Comparison of ENCODE assay signal across 18 cellular contexts in the genomic region with DNA sequence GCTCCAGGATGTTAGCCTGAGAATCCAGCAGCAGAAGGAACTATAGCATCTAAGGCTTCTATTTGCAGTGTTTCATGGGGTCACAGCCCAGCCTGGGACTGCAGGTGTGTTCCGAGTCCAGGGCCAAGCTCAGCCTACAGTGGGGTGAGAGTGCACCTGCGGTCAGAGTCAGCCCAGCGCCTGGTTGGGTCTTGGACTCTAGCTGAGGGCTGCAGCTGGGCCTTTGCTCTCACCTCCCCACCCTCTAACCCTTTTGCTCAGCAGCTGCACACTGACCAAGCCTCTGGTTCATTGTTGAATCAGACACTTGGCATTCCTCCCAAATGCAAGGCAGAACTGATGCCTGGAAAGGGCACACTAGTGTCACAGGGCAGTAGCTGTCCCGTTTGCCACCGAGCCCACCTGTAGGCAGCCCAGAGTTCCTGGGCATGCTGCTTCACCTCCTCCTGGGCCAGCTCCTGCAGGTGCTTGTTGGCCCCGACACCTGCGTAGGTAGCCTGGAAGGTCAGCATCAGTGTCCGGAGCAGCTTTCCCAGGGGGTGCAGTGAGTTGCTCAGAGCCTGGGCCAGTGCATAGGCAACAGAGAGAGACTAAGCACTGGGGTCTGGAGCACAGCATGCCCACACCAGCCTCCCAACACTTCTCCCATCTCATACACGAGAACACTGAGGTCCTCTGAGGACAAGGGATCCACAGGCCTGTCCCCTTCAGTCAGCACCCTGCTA. TPM values are rescaled to one million over a fixed set of nuclear protein-coding genes. Genes with fewer than 3 reads are reported as not detected.
A peak's percentile ranks its signal among the peaks of the same experiment; 100 is the strongest.
DNase-seq lines count a peak whose midpoint lies in the region; ATAC-seq and TF ChIP-seq lines count a peak whose summit lies in the region.
"Had no signal": no experiment of that assay in that cellular context is flagged by ENCODE, and none has a peak within 500 bp of the region (broad histone marks: within the 10 kb centered on the region; RNA-seq: fewer than 3 reads in every experiment).

No MANE protein-coding gene starts in this region.

- no peak for TF ChIP-seq CTCF in A673 (conservative IDR thresholded peaks at IDR 0.05; ENCODE audit: low read depth, low read length)

- no TSS peak for BruUV-seq in A673 (replicated peaks; lab: Mats Ljungman, UMichigan)

- H3K9me3 ChIP-seq in trophoblast cell (ENCODE audit: insufficient read depth, low read depth, low read length) (no peaks in the 10 kb centered on the region), A673 (ENCODE audit: low read depth, low read length, poor library complexity, severe bottlenecking) (no peaks in the 10 kb centered on the region)
- H3K9me3 ChIP-seq: BE2C, heart right ventricle had no signal

- no peak overlapping the region for H3K18ac ChIP-seq in trophoblast cell (ENCODE audit: low read length)

- H4K91ac ChIP-seq in trophoblast cell (ENCODE audit: low read depth, low read length) = no peak overlapping the region

- H3K9ac ChIP-seq in trophoblast cell (ENCODE audit: low read length) = no peak overlapping the region

- H3K27ac ChIP-seq in trophoblast cell (ENCODE audit: low read depth, low read length) (no peak overlapping the region), A673 (ENCODE audit: low read depth, low read length, poor library complexity, severe bottlenecking) (no peak overlapping the region)
- H3K27ac ChIP-seq: epithelial cell of prostate, SK-N-MC had no signal

- H3K4me3 ChIP-seq in trophoblast cell (ENCODE audit: low read depth, low read length) = no peak overlapping the region
- no peak overlapping the region for H3K4me3 ChIP-seq in A673 (ENCODE audit: low read depth, low read length, poor library complexity, severe bottlenecking)
- H3K4me3 ChIP-seq: SK-N-MC had no signal

- no peak overlapping the region for H3K23ac ChIP-seq in trophoblast cell (ENCODE audit: low read length)

- H4K8ac ChIP-seq in trophoblast cell (ENCODE audit: low read depth, low read length) = no peak overlapping the region

- no peaks in the 10 kb centered on the region for H3K79me2 ChIP-seq in trophoblast cell (ENCODE audit: control insufficient read depth, insufficient read depth, low read length, poor library complexity)

- intact Hi-C loops in left ventricle myocardium superior (cut with micrococcal nuclease) = no loop called here
- intact Hi-C loops in posterior vena cava (cut with DNase I) = no loop called here
- intact Hi-C loops in A673 (cut with micrococcal nuclease; ENCODE audit: unreplicated experiment) = no loop called here

- H2BK120ac ChIP-seq in trophoblast cell (ENCODE audit: insufficient read depth, low read length, poor library complexity) = no peak overlapping the region

- POLR2A ChIA-PET in A673 (lab: Charles Lee; ENCODE audit: low non-redundant PET) = no interaction called here

- ATAC-seq in left ventricle myocardium superior = peak; percentile 8
- ATAC-seq: activated CD8-positive, alpha-beta T cell treated with anti-CD3 and anti-CD28 coated beads, Interleukin-2, amount 10 ng/mL, durations not matched to agents 7 days and 5 days had no signal

- no peak overlapping the region for H2AFZ ChIP-seq in trophoblast cell (ENCODE audit: insufficient read depth, low read length, poor library complexity)

- no peaks in the 10 kb centered on the region for H3K4me1 ChIP-seq in trophoblast cell (ENCODE audit: control insufficient read depth in 1 of 2, insufficient read depth in 2 of 2, low read length in 2 of 2)
- H3K4me1 ChIP-seq in A673 (ENCODE audit: insufficient read depth, low read length, poor library complexity, severe bottlenecking) = no peaks in the 10 kb centered on the region
- H3K4me1 ChIP-seq: BE2C had no signal

- no peak overlapping the region for H3K4me2 ChIP-seq in trophoblast cell (ENCODE audit: low read length)

- H3K14ac ChIP-seq in trophoblast cell (ENCODE audit: low read length) = no peak overlapping the region

- H3K27me3 ChIP-seq in trophoblast cell (ENCODE audit: insufficient read depth, low read length) = no peaks in the 10 kb centered on the region
- H3K27me3 ChIP-seq in A673 (replicated peaks; ENCODE audit: insufficient read depth, low read depth, low read length, poor library complexity) = no peaks in the 10 kb centered on the region
- H3K27me3 ChIP-seq: BE2C, heart right ventricle had no signal

- no peak overlapping the region for H2BK5ac ChIP-seq in trophoblast cell (ENCODE audit: low read depth, low read length, poor library complexity)

- WGBS in trophoblast cell (ENCODE audit: extremely low coverage, insufficient coverage, insufficient read length) = no CpG with 5 or more reads among the region's 9 CpGs

- H4K12ac ChIP-seq in trophoblast cell (ENCODE audit: low read depth, low read length) = no peak overlapping the region

- no peak overlapping the region for H2BK12ac ChIP-seq in trophoblast cell (ENCODE audit: low read length)

- H3K4ac ChIP-seq in trophoblast cell (ENCODE audit: low read depth, low read length) = no peak overlapping the region

- DNase-seq in ELR (ENCODE audit: low read depth) (peak; percentile 47), RPMI8226 (peak; percentile 98), left ventricle myocardium superior (peak; percentile 35), posterior vena cava (ENCODE audit: low spot score) (peak; percentile 69), NCI-H1092 treated with DMSO at 0.1 percent for 48 hours (lab: John Stamatoyannopoulos, UW) (no peak), trophoblast cell (no peak), A673 (ENCODE audit: low spot score) (no peak)
- no peak for DNase-seq in effector CD4-positive, alpha-beta T cell
- DNase-seq: activated CD8-positive, alpha-beta T cell treated with anti-CD3 and anti-CD28 coated beads, Interleukin-2, amount 10 ng/mL, durations not matched to agents 7 days and 5 days; amniotic stem cell; BE2C; heart right ventricle; kidney glomerular epithelial cell; naive B cell; stimulated activated CD4-positive, alpha-beta T cell treated with anti-CD3 and anti-CD28 coated beads, Interleukin-4, amount 100 ng/mL, for 1 hour had no signal

- H3K79me1 ChIP-seq in trophoblast cell (ENCODE audit: low read length) = no peaks in the 10 kb centered on the region

- H2AK5ac ChIP-seq in trophoblast cell (ENCODE audit: low read length) = no peak overlapping the region

- CTCF ChIA-PET in A673 (lab: Charles Lee) = no interaction called here

- H3K36me3 ChIP-seq in trophoblast cell (ENCODE audit: control insufficient read depth in 1 of 2, insufficient read depth in 2 of 2, low read length in 2 of 2) (peaks cover 4 to 5% of the 10 kb centered on the region in 2 experiments), A673 (ENCODE audit: insufficient read depth, low read length, poor library complexity, severe bottlenecking) (no peaks in the 10 kb centered on the region)
- H3K36me3 ChIP-seq: BE2C had no signal

RNA-seq across cellular contexts. Expression of gene ALS2CL, which starts 17.5 kb away (rescaled TPM):
- total RNA-seq in left ventricle myocardium superior (33.1 TPM), posterior vena cava (10 to 100 TPM; 12.1 to 12.5 TPM), A673 (2021) (0.20 and 0.24 TPM in 2 replicates)
- polyA plus RNA-seq in trophoblast cell (2013) = 11.3 and 13.5 TPM in 2 replicates

RNA-seq across cellular contexts. Expression of gene TMIE, which starts 25.2 kb away (rescaled TPM):
- 0.74 TPM for total RNA-seq in left ventricle myocardium superior
- total RNA-seq in posterior vena cava = 1 to 10 TPM; 1.4 TPM
- 0.07 TPM in 2 replicates for polyA plus RNA-seq in trophoblast cell (2013)
- 0.17 TPM in 1 of 2 replicates, not detected in the other for total RNA-seq in A673 (2021)

RNA-seq across cellular contexts. Expression of gene PRSS50, which starts 41.7 kb away (rescaled TPM):
- total RNA-seq in left ventricle myocardium superior (0.10 TPM), posterior vena cava (not detected), A673 (2021) (not detected in 2 replicates)
- 0.07 and 0.16 TPM in 2 replicates for polyA plus RNA-seq in trophoblast cell (2013)
- total RNA-seq: activated CD8-positive, alpha-beta T cell treated with anti-CD3 and anti-CD28 coated beads, Interleukin-2, amount 10 ng/mL, durations not matched to agents 7 days and 5 days; renal cortical epithelial cell had no signal

Comparison
In these comparisons a context has a peak if more than half of its experiments do, and no peak if none do; other contexts are left out.
1. DNase-seq: peak in ELR (single experiment), RPMI8226 (single experiment), left ventricle myocardium superior (single experiment) and posterior vena cava (single experiment); none in NCI-H1092 treated with DMSO at 0.1 percent for 48 hours (single experiment), effector CD4-positive, alpha-beta T cell (single experiment), trophoblast cell (0 of 2) and A673 (single experiment).
2. RNA of gene ALS2CL, which starts 17.5 kb away (total RNA-seq): 33.1 TPM in left ventricle myocardium superior (single experiment) and 12.1 to 12.5 TPM in posterior vena cava; 0.20 to 0.24 TPM in A673; every median in the first group is over 10 times any median in the second.